1 cellular context compared by ENCODE assay signal in the genomic region with DNA sequence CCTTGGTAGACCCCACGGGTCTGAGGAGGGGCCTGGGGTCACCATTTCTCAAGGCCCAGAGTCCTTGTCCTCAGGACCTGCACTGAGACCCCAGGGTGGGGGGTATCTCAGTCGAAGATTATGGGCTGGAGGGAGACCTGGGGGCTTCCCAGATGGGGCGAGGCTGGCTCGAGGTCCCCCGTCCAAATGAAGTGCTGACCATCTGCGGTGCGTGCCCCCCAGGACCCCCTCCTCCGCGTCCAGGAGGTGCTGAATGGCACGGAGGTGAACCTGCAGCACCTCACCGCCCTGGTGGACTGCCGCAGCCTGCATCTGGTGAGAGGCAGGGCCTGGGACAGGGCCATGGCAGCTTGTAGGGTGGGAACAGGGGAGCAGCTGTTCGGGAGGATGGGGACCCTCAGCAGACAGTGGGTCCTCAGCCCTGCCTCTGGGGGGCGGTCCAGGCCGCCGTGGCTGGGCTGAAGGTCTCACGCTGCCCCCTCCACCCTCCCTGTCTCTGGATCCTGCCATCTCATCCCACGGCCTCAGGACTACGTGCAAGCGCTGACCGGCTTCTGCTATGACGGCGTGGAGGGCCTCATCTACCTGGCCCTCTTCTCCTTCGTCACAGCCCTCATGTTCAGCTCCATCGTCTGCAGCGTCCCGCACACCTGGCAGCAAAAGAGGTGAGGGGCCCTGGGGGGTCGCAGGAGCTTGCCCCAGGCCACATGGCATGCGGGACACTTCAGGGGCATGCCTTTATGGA.
TF ChIP-seq lines count a peak whose summit lies in the region.

No MANE protein-coding gene starts in this region.

TF ChIP-seq in K562, 482 proteins besides CTCF, POLR2A, EP300 and RAD21:
- TF ChIP-seq ZFPM2 (CRISPR knock-in tag; IDR thresholded peaks at IDR 0.05) (no peak), POLR2G (IDR thresholded peaks at IDR 0.05; ENCODE audit: low read depth, low read length) (peak; percentile 33; the same call in 1 of the 2 replicates)
